29 cellular contexts compared by ENCODE assay signal in genomic region chr9:95649801-95650213, GRCh38.
DNase-seq lines count a peak whose midpoint lies in the region; FAIRE-seq and TF ChIP-seq lines count a peak whose summit lies in the region.
"Had no signal": no experiment of that assay in that cellular context is flagged by ENCODE, and none has a peak within 500 bp of the region (broad histone marks: within the 10 kb centered on the region; RNA-seq: fewer than 3 reads in every experiment).

No MANE protein-coding gene starts in this region.

- H3K9me3 Mint-ChIP-seq in astrocyte (ENCODE audit: unreplicated experiment) = no peaks in the 10 kb centered on the region
- H3K9me3 Mint-ChIP-seq: activated naive CD4-positive, alpha-beta T cell treated with anti-CD3 and anti-CD28 coated beads, Interleukin-2, amount 50 U/mL, for 72 hours; T-helper 1 cell treated with Interleukin-12 subunit alpha and Interleukin-12 subunit beta and Interleukin-4 antibody, amounts not matched to agents 30 μg/mL and 1 μg/mL, for 36 hours had no signal

- peaks cover 3% of the 10 kb centered on the region for H3K4me1 Mint-ChIP-seq in astrocyte (ENCODE audit: low read depth, unreplicated experiment)
- H3K4me1 Mint-ChIP-seq: activated CD4-positive, alpha-beta T cell treated with anti-CD3 and anti-CD28 coated beads for 36 hours had no signal

- DNase-seq in AG08395 (ENCODE audit: low spot score) (peak; percentile 37), H54 (ENCODE audit: insufficient read length, low spot score) (no peak), astrocyte (ENCODE audit: low read depth) (peak; percentile 37), myocyte (ENCODE audit: low read depth) (peak; percentile 9), 8988T (no peak), cerebellar cortex (ENCODE audit: low spot score) (no peak), NCI-H146 (lab: John Stamatoyannopoulos, UW) (no peak), T-helper 2 cell (no peak)
- DNase-seq: ACHN; activated CD4-positive, alpha-beta T cell treated with anti-CD3 and anti-CD28 coated beads for 36 hours; head of caudate nucleus; Karpas-422; mesenchymal stem cell; naive thymus-derived CD8-positive, alpha-beta T cell; NCI-H1092; NCI-H2029; PC-3; SHP77 treated with DMSO at 0.1 percent for 48 hours; stimulated activated CD4-positive, alpha-beta T cell treated with anti-CD3 and anti-CD28 coated beads, Interleukin-12 subunit alpha, Interleukin-12 subunit beta, amount 100 ng/mL, for 4 hours; stimulated activated CD4-positive, alpha-beta T cell treated with anti-CD3 and anti-CD28 coated beads, Interleukin-4, amount 100 ng/mL, for 4 hours; stimulated activated naive CD8-positive, alpha-beta T cell treated with anti-CD3 and anti-CD28 coated beads, Interleukin-15, Interleukin-2, amounts not matched to agents 100 U/mL and 50 U/mL, for 24 hours; trophoblast cell had no signal

- H4K20me1 ChIP-seq in astrocyte (ENCODE audit: insufficient read depth, low read length) = no peaks in the 10 kb centered on the region

- no peaks in the 10 kb centered on the region for H3K36me3 Mint-ChIP-seq in astrocyte (ENCODE audit: low read depth, unreplicated experiment)
- H3K36me3 Mint-ChIP-seq: activated naive CD4-positive, alpha-beta T cell treated with anti-CD3 and anti-CD28 coated beads, Interleukin-2, amount 50 U/mL, for 72 hours; brain had no signal

- no peaks in the 10 kb centered on the region for H3K79me2 ChIP-seq in astrocyte (ENCODE audit: insufficient read depth, low read length)

- no peak overlapping the region for H3K9ac ChIP-seq in astrocyte (ENCODE audit: low read length)

- no peak overlapping the region for H2AFZ ChIP-seq in astrocyte (ENCODE audit: low read depth, low read length)

- H3K9me3 ChIP-seq in astrocyte (ENCODE audit: insufficient read depth, low read depth, low read length) = no peaks in the 10 kb centered on the region
- H3K9me3 ChIP-seq: right atrium auricular region had no signal

- no peak overlapping the region for H3K4me3 Mint-ChIP-seq in astrocyte (ENCODE audit: unreplicated experiment)
- H3K4me3 Mint-ChIP-seq: activated CD4-positive, alpha-beta T cell treated with anti-CD3 and anti-CD28 coated beads for 36 hours; activated T-helper 1 cell treated with anti-CD3 and anti-CD28 coated beads, Interleukin-12 subunit alpha, Interleukin-12 subunit beta, Interleukin-2, Interleukin-4 antibody, amounts not matched to agents 30 ng/mL and 10 ng/mL and 1 ng/mL, durations not matched to agents 14 hours and 24 hours and 36 hours; brain; naive thymus-derived CD8-positive, alpha-beta T cell; T-helper 1 cell treated with Interleukin-12 subunit alpha and Interleukin-12 subunit beta and Interleukin-4 antibody, amounts not matched to agents 30 μg/mL and 1 μg/mL, for 36 hours had no signal

- no peak for FAIRE-seq in H54 (lab: Jason Lieb, UNC)
- FAIRE-seq in astrocyte (lab: Jason Lieb, UNC) = no peak
- FAIRE-seq: colon, D721Med had no signal

- TF ChIP-seq CTCF in astrocyte (IDR thresholded peaks at IDR 0.05; ENCODE audit: insufficient read depth, low read depth, low read length) = no peak

- H3K27ac ChIP-seq in astrocyte (ENCODE audit: low read depth, low read length) = no peak overlapping the region
- H3K27ac ChIP-seq: right atrium auricular region had no signal

- peak; percentile 19; the same call in 1 of the 2 replicates for TF ChIP-seq POLR2A in H54 (IDR thresholded peaks at IDR 0.05; ENCODE audit: low read depth, low read length)

- no peaks in the 10 kb centered on the region for H3K27me3 Mint-ChIP-seq in astrocyte (ENCODE audit: low read depth, unreplicated experiment)
- H3K27me3 Mint-ChIP-seq: activated CD4-positive, alpha-beta T cell treated with anti-CD3 and anti-CD28 coated beads for 36 hours; naive thymus-derived CD8-positive, alpha-beta T cell had no signal

- no peak overlapping the region for H3K27ac Mint-ChIP-seq in astrocyte (ENCODE audit: unreplicated experiment)
- H3K27ac Mint-ChIP-seq: activated CD4-positive, alpha-beta T cell treated with anti-CD3 and anti-CD28 coated beads for 36 hours; activated naive CD4-positive, alpha-beta T cell treated with anti-CD3 and anti-CD28 coated beads, Interleukin-2, amount 50 U/mL, for 72 hours; activated T-helper 1 cell treated with anti-CD3 and anti-CD28 coated beads, Interleukin-12 subunit alpha, Interleukin-12 subunit beta, Interleukin-2, Interleukin-4 antibody, amounts not matched to agents 30 ng/mL and 10 ng/mL and 1 ng/mL, durations not matched to agents 14 hours and 24 hours and 36 hours; brain; naive thymus-derived CD8-positive, alpha-beta T cell; T-helper 1 cell treated with Interleukin-12 subunit alpha and Interleukin-12 subunit beta and Interleukin-4 antibody, amounts not matched to agents 30 μg/mL and 1 μg/mL, for 36 hours had no signal

- H3K27me3 ChIP-seq in astrocyte (ENCODE audit: insufficient read depth, low read length) = peaks cover 3% of the 10 kb centered on the region
- H3K27me3 ChIP-seq: right atrium auricular region had no signal

- no peaks in the 10 kb centered on the region for H3K4me1 ChIP-seq in astrocyte (ENCODE audit: insufficient read depth, low read length)

- no peak overlapping the region for H3K4me3 ChIP-seq in astrocyte (ENCODE audit: insufficient read depth, low read depth, low read length)
- H3K4me3 ChIP-seq: right atrium auricular region had no signal

- no peak overlapping the region for H3K4me2 ChIP-seq in astrocyte (ENCODE audit: low read length)

- H3K36me3 ChIP-seq in astrocyte (ENCODE audit: insufficient read depth, low read length) = no peaks in the 10 kb centered on the region
- H3K36me3 ChIP-seq: right atrium auricular region had no signal

Comparison
In these comparisons a context has a peak if more than half of its experiments do, and no peak if none do; other contexts are left out.
1. DNase-seq: peak in AG08395 (single experiment), astrocyte (single experiment) and myocyte (single experiment); none in H54 (single experiment), 8988T (single experiment), cerebellar cortex (single experiment), NCI-H146 (single experiment) and T-helper 2 cell (0 of 5).